In the genomic region with DNA sequence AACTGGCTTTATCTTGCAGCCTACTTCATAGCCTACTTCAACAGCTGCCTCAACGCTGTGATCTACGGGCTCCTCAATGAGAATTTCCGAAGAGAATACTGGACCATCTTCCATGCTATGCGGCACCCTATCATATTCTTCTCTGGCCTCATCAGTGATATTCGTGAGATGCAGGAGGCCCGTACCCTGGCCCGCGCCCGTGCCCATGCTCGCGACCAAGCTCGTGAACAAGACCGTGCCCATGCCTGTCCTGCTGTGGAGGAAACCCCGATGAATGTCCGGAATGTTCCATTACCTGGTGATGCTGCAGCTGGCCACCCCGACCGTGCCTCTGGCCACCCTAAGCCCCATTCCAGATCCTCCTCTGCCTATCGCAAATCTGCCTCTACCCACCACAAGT, we compare ENCODE assay signal across 11 cellular contexts. TPM values are rescaled to one million over a fixed set of nuclear protein-coding genes. Genes with fewer than 3 reads are reported as not detected.
"Had no signal": no experiment of that assay in that cellular context is flagged by ENCODE, and none has a peak within 500 bp of the region (broad histone marks: within the 10 kb centered on the region; RNA-seq: fewer than 3 reads in every experiment).

No MANE protein-coding gene starts in this region.

- ATAC-seq: HepG2, K562 had no signal

- H3K36me3 Mint-ChIP-seq: IgD-negative memory B cell had no signal

- FAIRE-seq: HepG2, HTR-8/SVneo, K562 had no signal

- H3K27ac Mint-ChIP-seq: IgD-negative memory B cell had no signal

- H3K4me2 ChIP-seq: KMS-11 had no signal

- H3K27ac ChIP-seq: HL-60, KMS-11 had no signal

- H3K4me3 ChIP-seq: K562 had no signal

- H3K9ac ChIP-seq: KMS-11 had no signal

- DNase-seq: IMR-90, KBM-7, KG1 had no signal

RNA-seq across cellular contexts. Expression of a gene that starts 4.0 kb away (rescaled TPM):
- total RNA-seq: HepG2, HT-29, HT1080, IMR-90, K562 had no signal
- polyA plus RNA-seq: HepG2, IgD-negative memory B cell, IMR-90 had no signal
